Comparison of ENCODE assay signal across 33 cellular contexts in genomic region chr2:238564286-238564920, GRCh38.
"Had no signal": no experiment of that assay in that cellular context is flagged by ENCODE, and none has a peak within 500 bp of the region (broad histone marks: within the 10 kb centered on the region; RNA-seq: fewer than 3 reads in every experiment).

No MANE protein-coding gene starts in this region.

- H3K4me3 ChIP-seq: PC-9 had no signal

- H3K36me3 ChIP-seq: WERI-Rb-1 had no signal

- H3K27ac ChIP-seq: KMS-11, PC-9, RWPE1, WERI-Rb-1 had no signal

- DNase-seq: activated CD4-positive, alpha-beta memory T cell treated with anti-CD3 and anti-CD28 coated beads, Interleukin-2, amount 10 ng/mL, durations not matched to agents 7 days and 5 days; activated CD4-positive, alpha-beta T cell treated with anti-CD3 and anti-CD28 coated beads for 1 hour; activated CD4-positive, alpha-beta T cell treated with anti-CD3 and anti-CD28 coated beads for 48 hours; activated CD4-positive, CD25-positive, alpha-beta regulatory T cell; activated CD8-positive, alpha-beta memory T cell treated with anti-CD3 and anti-CD28 coated beads for 24 hours; activated CD8-positive, alpha-beta memory T cell treated with anti-CD3 and anti-CD28 coated beads, Interleukin-2, amount 10 ng/mL, durations not matched to agents 7 days and 5 days; activated CD8-positive, alpha-beta memory T cell treated with anti-CD3 and anti-CD28 coated beads, Interleukin-2, amount 50 U/mL, for 48 hours; activated gamma-delta T cell; activated naive CD4-positive, alpha-beta T cell treated with Interleukin-2 at 50 U/mL for 16 hours; activated T-cell treated with anti-CD3 and anti-CD28 coated beads, Interleukin-2, amount 50 U/mL, for 48 hours; anterior cingulate cortex; central memory CD4-positive, alpha-beta T cell; MM.1S; MV-4-11; NCI-H1092; NCI-H1436 treated with DMSO at 0.1 percent for 48 hours; NCI-H1694 treated with DMSO at 0.1 percent for 48 hours; NCI-H2029; NCI-H345; NCI-H510A; NCI-H526; NCI-H748 treated with DMSO at 0.1 percent for 48 hours; PC-9; SIG-M5; SW 1271; T-helper 1 cell; T-helper 2 cell; T1000; WERI-Rb-1 had no signal

- FAIRE-seq: bronchial epithelial cell, RCC 7860 had no signal

- H3K9ac ChIP-seq: KMS-11 had no signal
